ENCODE assay signal across 1 cellular context in genomic region chr21:42376338-42376982, GRCh38.
TF ChIP-seq lines count a peak whose summit lies in the region.

No MANE protein-coding gene starts in this region.

TF ChIP-seq in K562, 482 proteins besides CTCF, POLR2A, EP300 and RAD21 (continued from another document):
- TF ChIP-seq ZBTB40 (IDR thresholded peaks at IDR 0.05) (no peak), ZBTB40 (CRISPR knock-in tag; IDR thresholded peaks at IDR 0.05) (no peak), HOXB6 (CRISPR knock-in tag; IDR thresholded peaks at IDR 0.05; ENCODE audit: borderline replicate concordance) (no peak), HDAC1 (IDR thresholded peaks at IDR 0.05) (no peak)
